In genomic region chr17:6361733-6362132, GRCh38 we compare ENCODE assay signal across 18 cellular contexts.
DNase-seq lines count a peak whose midpoint lies in the region; ATAC-seq, FAIRE-seq and TF ChIP-seq lines count a peak whose summit lies in the region.
"Had no signal": no experiment of that assay in that cellular context is flagged by ENCODE, and none has a peak within 500 bp of the region (broad histone marks: within the 10 kb centered on the region; RNA-seq: fewer than 3 reads in every experiment).

No MANE protein-coding gene starts in this region.

- TF ChIP-seq EP300 in K562 (IDR thresholded peaks at IDR 0.05; ENCODE audit: low read length): no peak

- H3K9ac ChIP-seq in K562 (ENCODE audit: insufficient read depth in 1 of 2, low read depth in 2 of 2, low read length in 2 of 2): no peak overlapping the region

- H3K9me1 ChIP-seq in K562 (ENCODE audit: control insufficient read depth, insufficient read depth, low read length): no peaks in the 10 kb centered on the region

- no peaks in the 10 kb centered on the region for H3K36me3 ChIP-seq in K562 (ENCODE audit: control insufficient read depth, insufficient read depth, low read length)

- H4K20me1 ChIP-seq in K562 (replicated peaks; ENCODE audit: control insufficient read depth, insufficient read depth, low read length): no peaks in the 10 kb centered on the region

- 0% methylated on average over 5 of the region's 5 CpGs for WGBS in K562 (ENCODE audit: insufficient coverage, low coverage, missing lambda C conversion rate)

- no peaks in the 10 kb centered on the region for H3K9me3 ChIP-seq in K562 (replicated peaks; ENCODE audit: control insufficient read depth, insufficient read depth, low read depth, low read length)

- H3K27me3 ChIP-seq in K562 (ENCODE audit: control insufficient read depth in 2 of 2, insufficient read depth in 2 of 2, low read length in 2 of 2): peaks cover 0 to 18% of the 10 kb centered on the region in 2 experiments

- H3K4me1 ChIP-seq in K562 (replicated peaks in 1 of 2; ENCODE audit: control insufficient read depth in 2 of 2, insufficient read depth in 2 of 2, low read length in 2 of 2): no peaks in the 10 kb centered on the region

- H2AFZ ChIP-seq in K562 (ENCODE audit: low read depth, low read length): no peak overlapping the region; the same call in 1 of the 2 replicates

- POLR2A ChIA-PET in K562 (lab: Yijun Ruan, JAX): no interaction called here

- in situ Hi-C loops in K562 (cut with MboI): no loop called here

- TF ChIP-seq RAD21 in K562 (CRISPR knock-in tag; conservative IDR thresholded peaks at IDR 0.05 in 1 of 2, IDR thresholded peaks at IDR 0.05 in 1 of 2): no peak

- CTCF ChIA-PET in K562 (lab: Yijun Ruan, JAX; ENCODE audit: low intra/inter-chr PET ratio): no interaction called here

- ATAC-seq in K562 (no peak), GM21786 (IDR thresholded peaks at IDR 0.05; ENCODE audit: unreplicated experiment) (no peak)
- ATAC-seq: stimulated activated naive CD8-positive, alpha-beta T cell treated with anti-CD3 and anti-CD28 coated beads, Interleukin-15, Interleukin-2, amounts not matched to agents 100 U/mL and 50 U/mL, for 24 hours had no signal

- H3K4me3 ChIP-seq in K562: no peak overlapping the region
- H3K4me3 ChIP-seq: skin epidermis had no signal

- FAIRE-seq in HTR-8/SVneo (lab: Jason Lieb, UNC): no peak
- FAIRE-seq in K562 (lab: Jason Lieb, UNC): no peak
- FAIRE-seq: GM12891, urothelium cell line had no signal

- no peak overlapping the region for H3K27ac ChIP-seq in K562 (ENCODE audit: extremely low read depth, low read depth, low read length)
- H3K27ac ChIP-seq: C4-2B, skin epidermis had no signal

- TF ChIP-seq CTCF in K562 (IDR thresholded peaks at IDR 0.05 in 2 of 3, conservative IDR thresholded peaks at IDR 0.05 in 1 of 3; ENCODE audit: insufficient read depth in 2 of 3, low read depth in 1 of 3, low read length in 3 of 3): no peak

- intact Hi-C loops in K562 (cut with micrococcal nuclease): no loop called here

- peak; percentile 15 for DNase-seq in EL
- DNase-seq in HTR-8/SVneo (ENCODE audit: insufficient read length, low spot score): peak; percentile 37
- DNase-seq in K562 (ENCODE audit: extremely low read depth in 1 of 4, low spot score in 3 of 4): peak in 3 of 4 experiments; percentile 34 to 38 (median 36)
- DNase-seq in left kidney (ENCODE audit: low read depth, low spot score): peak; percentile 36
- DNase-seq in NOMO-1 treated with dmso at 0.1 percent for 144 hours (lab: John Stamatoyannopoulos, UW; ENCODE audit: unreplicated experiment): no peak
- no peak for DNase-seq in T-helper 1 cell
- DNase-seq in LoVo (ENCODE audit: low spot score): no peak
- DNase-seq: activated CD4-positive, alpha-beta T cell treated with anti-CD3 and anti-CD28 coated beads for 4 hours; NCI-H187; NCI-H526 treated with DMSO at 0.1 percent for 48 hours; occipital lobe; RPMI8226; stimulated activated naive CD8-positive, alpha-beta T cell treated with anti-CD3 and anti-CD28 coated beads, Interleukin-15, Interleukin-2, amounts not matched to agents 100 U/mL and 50 U/mL, for 24 hours had no signal

- BruUV-seq in K562 (replicated peaks; lab: Mats Ljungman, UMichigan): no TSS peak

- H3K79me2 ChIP-seq in K562 (ENCODE audit: control insufficient read depth, insufficient read depth, low read length): no peaks in the 10 kb centered on the region

- no peak overlapping the region for H3K4me2 ChIP-seq in K562 (ENCODE audit: insufficient read depth, low read length)

- no peak for TF ChIP-seq POLR2A in K562 (conservative IDR thresholded peaks at IDR 0.05)

TF ChIP-seq in K562, 482 proteins besides CTCF, POLR2A, EP300 and RAD21:
- TF ChIP-seq NFYB (IDR thresholded peaks at IDR 0.05; ENCODE audit: extremely low read depth, insufficient read length) (peak; percentile 47), RAD51 (IDR thresholded peaks at IDR 0.05; ENCODE audit: borderline replicate concordance, low read depth) (peak; percentile 32; the same call in 1 of the 2 replicates), ZBTB7A (IDR thresholded peaks at IDR 0.05; ENCODE audit: borderline replicate concordance, control insufficient read depth, low read depth, low read length) (no peak), ZNF133 (CRISPR knock-in tag; IDR thresholded peaks at IDR 0.05) (no peak), EWSR1 (IDR thresholded peaks at IDR 0.05; ENCODE audit: borderline replicate concordance, low read depth, partially characterized antibody) (no peak), RBM17 (IDR thresholded peaks at IDR 0.05; ENCODE audit: borderline replicate concordance, low read depth, low read length) (no peak), RFX5 (IDR thresholded peaks at IDR 0.05; ENCODE audit: low read depth, low read length) (peak; percentile 85), HIVEP1 (CRISPR knock-in tag; IDR thresholded peaks at IDR 0.05) (no peak)
- TF ChIP-seq, protein P1, sequence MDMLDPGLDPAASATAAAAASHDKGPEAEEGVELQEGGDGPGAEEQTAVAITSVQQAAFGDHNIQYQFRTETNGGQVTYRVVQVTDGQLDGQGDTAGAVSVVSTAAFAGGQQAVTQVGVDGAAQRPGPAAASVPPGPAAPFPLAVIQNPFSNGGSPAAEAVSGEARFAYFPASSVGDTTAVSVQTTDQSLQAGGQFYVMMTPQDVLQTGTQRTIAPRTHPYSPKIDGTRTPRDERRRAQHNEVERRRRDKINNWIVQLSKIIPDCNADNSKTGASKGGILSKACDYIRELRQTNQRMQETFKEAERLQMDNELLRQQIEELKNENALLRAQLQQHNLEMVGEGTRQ (CRISPR knock-in tag; IDR thresholded peaks at IDR 0.05): peak; percentile 54

Comparison
In these comparisons a context has a peak if more than half of its experiments do, and no peak if none do; other contexts are left out.
1. DNase-seq: peak in EL (single experiment), HTR-8/SVneo (single experiment), K562 (3 of 4) and left kidney (single experiment); none in NOMO-1 treated with dmso at 0.1 percent for 144 hours (single experiment), T-helper 1 cell (0 of 5) and LoVo (single experiment).